Comparison of ENCODE assay signal across 8 cellular contexts in genomic region chr5:88666761-88667186, GRCh38.
DNase-seq lines count a peak whose midpoint lies in the region; ATAC-seq and TF ChIP-seq lines count a peak whose summit lies in the region.

No MANE protein-coding gene starts in this region.

- no peaks in the 10 kb centered on the region for H3K36me3 Mint-ChIP-seq in stimulated activated memory B cell treated with anti-CD40 and anti-IgM and Interleukin-4, amounts not matched to agents 10 μg/mL and 1 μg/mL and 100 μg/mL, for 72 hours

- TF ChIP-seq CTCF in fibroblast of pulmonary artery (IDR thresholded peaks at IDR 0.05; ENCODE audit: low read length, missing control alignments) = no peak
- no peak for TF ChIP-seq CTCF in omental fat pad (IDR thresholded peaks at IDR 0.05)

- no peaks in the 10 kb centered on the region for H3K9me3 Mint-ChIP-seq in stimulated activated memory B cell treated with anti-CD40 and anti-IgM and Interleukin-4, amounts not matched to agents 10 μg/mL and 1 μg/mL and 100 μg/mL, for 72 hours

- peak overlapping the region; percentile 82 for H3K4me3 Mint-ChIP-seq in stimulated activated memory B cell treated with anti-CD40 and anti-IgM and Interleukin-4, amounts not matched to agents 10 μg/mL and 1 μg/mL and 100 μg/mL, for 72 hours

- peaks cover 71% of the 10 kb centered on the region for H3K27me3 Mint-ChIP-seq in stimulated activated memory B cell treated with anti-CD40 and anti-IgM and Interleukin-4, amounts not matched to agents 10 μg/mL and 1 μg/mL and 100 μg/mL, for 72 hours

- H3K4me3 ChIP-seq in fibroblast of pulmonary artery (replicated peaks; ENCODE audit: low read depth, low read length) = peak overlapping the region; percentile 37

- H3K4me1 Mint-ChIP-seq in stimulated activated memory B cell treated with anti-CD40 and anti-IgM and Interleukin-4, amounts not matched to agents 10 μg/mL and 1 μg/mL and 100 μg/mL, for 72 hours = peaks cover 19% of the 10 kb centered on the region

- peak overlapping the region; percentile 68 for H3K27ac Mint-ChIP-seq in stimulated activated memory B cell treated with anti-CD40 and anti-IgM and Interleukin-4, amounts not matched to agents 10 μg/mL and 1 μg/mL and 100 μg/mL, for 72 hours

- DNase-seq in DMS53 (lab: John Stamatoyannopoulos, UW) = peak; percentile 72
- DNase-seq in DMS53 treated with DMSO at 0.1 percent for 48 hours (lab: John Stamatoyannopoulos, UW; ENCODE audit: unreplicated experiment) = no peak
- DNase-seq in RPMI8226 = peak; percentile 60
- no peak for DNase-seq in fibroblast of pulmonary artery (ENCODE audit: low read depth)
- no peak for DNase-seq in omental fat pad (ENCODE audit: low spot score)
- no peak for DNase-seq in NCI-H446 (lab: John Stamatoyannopoulos, UW)

- peak; percentile 70 for ATAC-seq in HG02885 (IDR thresholded peaks at IDR 0.05; ENCODE audit: poor library complexity, unreplicated experiment)
- no peak for ATAC-seq in stimulated activated memory B cell treated with anti-CD40 and anti-IgM and Interleukin-4, amounts not matched to agents 10 μg/mL and 1 μg/mL and 100 μg/mL, for 72 hours
- ATAC-seq in omental fat pad (ENCODE audit: low FRiP score) = no peak

Comparison
In these comparisons a context has a peak if more than half of its experiments do, and no peak if none do; other contexts are left out.
1. DNase-seq: peak in DMS53 (single experiment) and RPMI8226 (single experiment); none in DMS53 treated with DMSO at 0.1 percent for 48 hours (single experiment), fibroblast of pulmonary artery (single experiment), omental fat pad (single experiment) and NCI-H446 (0 of 2).